ENCODE assay signal across 20 cellular contexts in genomic region chr10:6017781-6018354, GRCh38. TPM values are rescaled to one million over a fixed set of nuclear protein-coding genes. Genes with fewer than 3 reads are reported as not detected.
A peak's percentile ranks its signal among the peaks of the same experiment; 100 is the strongest.
DNase-seq lines count a peak whose midpoint lies in the region; ATAC-seq and TF ChIP-seq lines count a peak whose summit lies in the region.
"Had no signal": no experiment of that assay in that cellular context is flagged by ENCODE, and none has a peak within 500 bp of the region (broad histone marks: within the 10 kb centered on the region; RNA-seq: fewer than 3 reads in every experiment).

No MANE protein-coding gene starts in this region.

- H3K18ac ChIP-seq in trophoblast cell (ENCODE audit: low read length): no peak overlapping the region

- H3K9me3 Mint-ChIP-seq in activated CD4-positive, alpha-beta T cell treated with anti-CD3 and anti-CD28 coated beads for 36 hours (ENCODE audit: low read depth): no peaks in the 10 kb centered on the region

- H3K4me3 ChIP-seq in Peyer's patch (no peak overlapping the region), left ventricle myocardium inferior (no peak overlapping the region), trophoblast cell (ENCODE audit: low read depth, low read length) (no peak overlapping the region), coronary artery (no peak overlapping the region), aorta (ENCODE audit: low read length in 2 of 2) (no peak overlapping the region)

- H3K36me3 Mint-ChIP-seq in activated CD4-positive, alpha-beta T cell treated with anti-CD3 and anti-CD28 coated beads for 36 hours (ENCODE audit: low read depth): peaks cover 91% of the 10 kb centered on the region

- no peak overlapping the region for H4K91ac ChIP-seq in trophoblast cell (ENCODE audit: low read depth, low read length)

- H4K12ac ChIP-seq in trophoblast cell (ENCODE audit: low read depth, low read length): no peak overlapping the region

- no peak overlapping the region for H3K23ac ChIP-seq in trophoblast cell (ENCODE audit: low read length)

- POLR2A ChIA-PET in activated CD4-positive, alpha-beta T cell treated with anti-CD3 and anti-CD28 coated beads for 36 hours (lab: Charles Lee): no interaction called here

- no peaks in the 10 kb centered on the region for H3K27me3 Mint-ChIP-seq in activated CD4-positive, alpha-beta T cell treated with anti-CD3 and anti-CD28 coated beads for 36 hours
- H3K27me3 Mint-ChIP-seq: B cell had no signal

- no peaks in the 10 kb centered on the region for H3K79me1 ChIP-seq in trophoblast cell (ENCODE audit: low read length)

- H3K9ac ChIP-seq in trophoblast cell (ENCODE audit: low read length): peak overlapping the region; percentile 23
- H3K9ac ChIP-seq: parathyroid adenoma had no signal

- no peak overlapping the region for H3K4me2 ChIP-seq in trophoblast cell (ENCODE audit: low read length)

- TF ChIP-seq CTCF in Peyer's patch (IDR thresholded peaks at IDR 0.05) (no peak), left ventricle myocardium inferior (IDR thresholded peaks at IDR 0.05; ENCODE audit: borderline replicate concordance) (no peak), coronary artery (IDR thresholded peaks at IDR 0.05) (no peak)

- H3K9me3 ChIP-seq in Peyer's patch: no peaks in the 10 kb centered on the region
- H3K9me3 ChIP-seq in left ventricle myocardium inferior (replicated peaks): no peaks in the 10 kb centered on the region
- H3K9me3 ChIP-seq in trophoblast cell (ENCODE audit: insufficient read depth, low read depth, low read length): no peaks in the 10 kb centered on the region
- no peaks in the 10 kb centered on the region for H3K9me3 ChIP-seq in aorta (ENCODE audit: control insufficient read depth, low read length)

- no CpG with 5 or more reads among the region's 8 CpGs for WGBS in trophoblast cell (ENCODE audit: extremely low coverage, insufficient coverage, insufficient read length)
- 90 to 92% methylated on average over 8 of the region's 8 CpGs for WGBS in aorta, 2 donors

- H2BK12ac ChIP-seq in trophoblast cell (ENCODE audit: low read length): no peak overlapping the region

- H3K4me1 ChIP-seq in Peyer's patch: peaks cover 0 to 9% (median 0%) of the 10 kb centered on the region in 4 donors
- H3K4me1 ChIP-seq in left ventricle myocardium inferior: peaks cover 9% of the 10 kb centered on the region
- H3K4me1 ChIP-seq in trophoblast cell (ENCODE audit: control insufficient read depth in 1 of 2, insufficient read depth in 2 of 2, low read length in 2 of 2): no peaks in the 10 kb centered on the region
- no peaks in the 10 kb centered on the region for H3K4me1 ChIP-seq in aorta (ENCODE audit: control insufficient read depth in 1 of 2, insufficient read depth in 2 of 2, low read length in 2 of 2)

- H3K4me1 Mint-ChIP-seq in activated CD4-positive, alpha-beta T cell treated with anti-CD3 and anti-CD28 coated beads for 36 hours: peaks cover 67% of the 10 kb centered on the region

- TF ChIP-seq POLR2A in Peyer's patch (IDR thresholded peaks at IDR 0.05): no peak

- intact Hi-C loops in activated CD4-positive, alpha-beta T cell treated with anti-CD3 and anti-CD28 coated beads for 36 hours (cut with DNase I, micrococcal nuclease): no loop called here
- intact Hi-C loops in left ventricle myocardium inferior (cut with micrococcal nuclease) (loop anchor here (10.0 kb wide), 1 partner anchor 387 kb away; no protein-coding TSS in a partner anchor), aorta (cut with DNase I) (loop anchor here in 1 of 2 donors (10.0 kb wide), 1 partner anchor 73 kb away; no protein-coding TSS in a partner anchor)

- no peak for DNase-seq in activated CD4-positive, alpha-beta T cell treated with anti-CD3 and anti-CD28 coated beads for 36 hours
- DNase-seq in activated CD4-positive, alpha-beta T cell treated with anti-CD3 and anti-CD28 coated beads for 1 hour: no peak
- DNase-seq in Peyer's patch: peak in 1 of 3 donors; percentile 65
- DNase-seq in left ventricle myocardium inferior: no peak
- DNase-seq in trophoblast cell: no peak
- DNase-seq in coronary artery (ENCODE audit: low spot score): no peak
- DNase-seq in HuH-7 (ENCODE audit: low spot score): no peak
- DNase-seq in aorta: no peak
- DNase-seq: 8988T; activated CD4-positive, alpha-beta T cell treated with anti-CD3 and anti-CD28 coated beads for 4 hours; Calu3; cerebellar nuclear complex; H7; NCI-H1417 treated with DMSO at 0.1 percent for 48 hours; NCI-H2171; stimulated activated CD4-positive, alpha-beta T cell treated with anti-CD3 and anti-CD28 coated beads, Interleukin-2, amount 100 ng/mL, for 48 hours had no signal

- H3K4ac ChIP-seq in trophoblast cell (ENCODE audit: low read depth, low read length): no peak overlapping the region

- H3K14ac ChIP-seq in trophoblast cell (ENCODE audit: low read length): no peak overlapping the region

- H3K27me3 ChIP-seq in Peyer's patch: no peaks in the 10 kb centered on the region
- H3K27me3 ChIP-seq in left ventricle myocardium inferior (ENCODE audit: low read depth): no peaks in the 10 kb centered on the region
- no peaks in the 10 kb centered on the region for H3K27me3 ChIP-seq in trophoblast cell (ENCODE audit: insufficient read depth, low read length)
- H3K27me3 ChIP-seq in aorta (ENCODE audit: control insufficient read depth in 1 of 2, insufficient read depth in 2 of 2, low read length in 1 of 2): no peaks in the 10 kb centered on the region

- no peak overlapping the region for H2AK5ac ChIP-seq in trophoblast cell (ENCODE audit: low read length)

- H3K27ac Mint-ChIP-seq in activated CD4-positive, alpha-beta T cell treated with anti-CD3 and anti-CD28 coated beads for 36 hours: peak overlapping the region; percentile 31
- H3K27ac Mint-ChIP-seq: B cell had no signal

- H3K27ac ChIP-seq in Peyer's patch (peak overlapping the region; percentile 42 to 73 (median 52)), left ventricle myocardium inferior (replicated peaks) (peak overlapping the region; percentile 75), trophoblast cell (ENCODE audit: low read depth, low read length) (no peak overlapping the region), coronary artery (no peak overlapping the region), aorta (ENCODE audit: low read depth in 1 of 2, low read length in 2 of 2) (no peak overlapping the region)
- H3K27ac ChIP-seq: parathyroid adenoma had no signal

- H3K79me2 ChIP-seq in trophoblast cell (ENCODE audit: control insufficient read depth, insufficient read depth, low read length, poor library complexity): no peaks in the 10 kb centered on the region
- H3K79me2 ChIP-seq: parathyroid adenoma had no signal

- H2AFZ ChIP-seq in trophoblast cell (ENCODE audit: insufficient read depth, low read length, poor library complexity): no peak overlapping the region
- H2AFZ ChIP-seq: parathyroid adenoma had no signal

- no peak overlapping the region for H3K4me3 Mint-ChIP-seq in activated CD4-positive, alpha-beta T cell treated with anti-CD3 and anti-CD28 coated beads for 36 hours
- H3K4me3 Mint-ChIP-seq: B cell had no signal

- H2BK120ac ChIP-seq in trophoblast cell (ENCODE audit: insufficient read depth, low read length, poor library complexity): no peak overlapping the region

- no peaks in the 10 kb centered on the region for H3K36me3 ChIP-seq in Peyer's patch
- H3K36me3 ChIP-seq in left ventricle myocardium inferior: no peaks in the 10 kb centered on the region
- H3K36me3 ChIP-seq in trophoblast cell (ENCODE audit: control insufficient read depth in 1 of 2, insufficient read depth in 2 of 2, low read length in 2 of 2): no peaks in the 10 kb centered on the region
- no peaks in the 10 kb centered on the region for H3K36me3 ChIP-seq in aorta (ENCODE audit: control insufficient read depth in 1 of 2, insufficient read depth in 2 of 2, low read length in 1 of 2)

- no peak for ATAC-seq in activated CD4-positive, alpha-beta T cell treated with anti-CD3 and anti-CD28 coated beads for 36 hours
- ATAC-seq in aorta (ENCODE audit: low FRiP score): no peak

- CTCF ChIA-PET in activated CD4-positive, alpha-beta T cell treated with anti-CD3 and anti-CD28 coated beads for 36 hours (lab: Charles Lee): no interaction called here

- H2BK5ac ChIP-seq in trophoblast cell (ENCODE audit: low read depth, low read length, poor library complexity): no peak overlapping the region

- H4K8ac ChIP-seq in trophoblast cell (ENCODE audit: low read depth, low read length): no peak overlapping the region

RNA-seq across cellular contexts. Expression of gene IL15RA, which starts 40.5 kb away (rescaled TPM):
- 10 to 100 TPM; 19.7 to 22.1 TPM for total RNA-seq in activated CD4-positive, alpha-beta T cell treated with anti-CD3 and anti-CD28 coated beads for 36 hours
- 10 to 100 TPM; 19.4 to 38.0 (median 34.9) TPM for total RNA-seq in Peyer's patch
- 6.0 TPM for total RNA-seq in left ventricle myocardium inferior
- 0.03 and 0.10 TPM in 2 replicates for polyA plus RNA-seq in trophoblast cell (2013)
- total RNA-seq in aorta: 10 to 100 TPM; 19.0 to 21.2 TPM
- polyA plus RNA-seq in aorta: 10 to 100 TPM in 1 of 2 donors, 1 to 10 TPM in 1; 6.0 to 23.9 TPM

RNA-seq across cellular contexts. Expression of gene IL2RA, which starts 44.3 kb away (rescaled TPM):
- total RNA-seq in activated CD4-positive, alpha-beta T cell treated with anti-CD3 and anti-CD28 coated beads for 36 hours: 100 to 1,000 TPM; 659 to 980 TPM
- 10 to 100 TPM in 1 of 4 donors, 1 to 10 TPM in 2, under 1 TPM in 1; 0.70 to 16.5 (median 1.9) TPM for total RNA-seq in Peyer's patch
- total RNA-seq in left ventricle myocardium inferior: 2.3 TPM
- polyA plus RNA-seq in trophoblast cell (2013): not detected in 2 replicates
- total RNA-seq in aorta: 1 to 10 TPM; 2.4 to 4.2 TPM
- polyA plus RNA-seq in aorta: 1 to 10 TPM in 1 of 2 donors, under 1 TPM in 1; 0.33 to 4.1 TPM
- total RNA-seq: Calu3, H7, M059J, SK-MEL-5 had no signal

Comparison
In these comparisons a context has a peak if more than half of its experiments do, and no peak if none do; other contexts are left out.
1. H3K27ac ChIP-seq: peak in Peyer's patch (4 of 4) and left ventricle myocardium inferior (single experiment); none in trophoblast cell (single experiment), coronary artery (0 of 2) and aorta (0 of 2).
2. RNA of gene IL2RA, which starts 44.3 kb away (total RNA-seq): 659 to 980 TPM in activated CD4-positive, alpha-beta T cell treated with anti-CD3 and anti-CD28 coated beads for 36 hours; 2.4 to 4.2 TPM in aorta, 0.70 to 16.5 TPM in Peyer's patch and 2.3 TPM in left ventricle myocardium inferior (single experiment); every median in the first group is over 10 times any median in the second.